In the genomic region with DNA sequence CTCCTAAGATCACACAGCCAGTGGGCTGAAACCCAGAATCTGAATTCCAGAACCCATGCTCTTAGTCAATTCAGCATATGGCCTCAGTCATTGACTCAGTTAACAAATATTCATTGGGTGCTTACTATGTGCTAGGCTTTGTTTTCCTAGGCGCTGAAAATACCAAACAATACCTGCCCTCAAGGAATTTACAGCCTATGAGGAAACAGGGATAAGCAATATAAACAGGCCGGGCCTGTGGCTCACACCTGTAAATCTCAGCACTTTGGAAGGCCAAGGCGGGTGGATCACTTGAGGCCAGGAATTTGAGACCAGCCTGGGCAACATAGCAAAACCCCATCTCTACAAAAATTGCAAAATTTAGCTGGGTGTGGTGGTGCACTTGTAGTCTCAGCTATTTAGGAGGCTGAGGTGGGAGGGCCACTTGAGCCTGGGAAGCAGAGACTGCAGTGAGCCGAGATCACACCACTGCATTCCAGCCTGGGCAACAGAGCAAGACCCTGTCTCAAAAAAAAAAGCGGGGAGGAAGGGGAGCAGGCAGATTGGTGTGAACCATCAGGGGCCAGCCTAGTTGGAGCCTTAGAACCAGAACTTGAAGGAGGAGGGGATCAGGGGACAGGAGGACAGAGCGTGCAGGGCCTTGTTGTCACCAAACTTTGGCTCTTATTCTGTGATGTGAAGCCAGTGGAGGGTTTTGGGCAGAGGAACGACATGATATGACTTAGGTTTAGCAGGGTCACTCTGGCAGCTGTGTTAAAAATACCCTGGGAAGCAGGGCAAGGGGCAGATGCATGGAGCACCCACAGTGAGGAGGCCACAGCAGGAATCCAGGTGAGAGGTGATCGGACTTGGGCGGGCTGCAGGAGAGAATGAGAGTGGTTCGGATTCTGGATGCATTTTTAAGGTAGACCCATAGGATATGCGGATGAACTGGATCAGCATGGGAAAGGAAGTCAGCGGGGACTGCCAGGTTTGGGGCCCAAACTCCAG, we compare ENCODE assay signal across 1 cellular context.
TF ChIP-seq lines count a peak whose summit lies in the region.

No MANE protein-coding gene starts in this region.

TF ChIP-seq in IMR-90, 13 proteins besides CTCF, POLR2A, EP300 and RAD21 (continued from another document):
- TF ChIP-seq, protein P1, sequence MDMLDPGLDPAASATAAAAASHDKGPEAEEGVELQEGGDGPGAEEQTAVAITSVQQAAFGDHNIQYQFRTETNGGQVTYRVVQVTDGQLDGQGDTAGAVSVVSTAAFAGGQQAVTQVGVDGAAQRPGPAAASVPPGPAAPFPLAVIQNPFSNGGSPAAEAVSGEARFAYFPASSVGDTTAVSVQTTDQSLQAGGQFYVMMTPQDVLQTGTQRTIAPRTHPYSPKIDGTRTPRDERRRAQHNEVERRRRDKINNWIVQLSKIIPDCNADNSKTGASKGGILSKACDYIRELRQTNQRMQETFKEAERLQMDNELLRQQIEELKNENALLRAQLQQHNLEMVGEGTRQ (IDR thresholded peaks at IDR 0.05; ENCODE audit: low read depth, low read length): no peak
- TF ChIP-seq BHLHE40 (IDR thresholded peaks at IDR 0.05; ENCODE audit: low read depth, low read length): no peak
- no peak for TF ChIP-seq MXI1 (IDR thresholded peaks at IDR 0.05; ENCODE audit: borderline replicate concordance, low read depth, low read length)
